Comparison of ENCODE assay signal across 8 cellular contexts in genomic region chr2:66432801-66433694, GRCh38. TPM values are rescaled to one million over a fixed set of nuclear protein-coding genes. Genes with fewer than 3 reads are reported as not detected.
DNase-seq lines count a peak whose midpoint lies in the region; ATAC-seq, FAIRE-seq and TF ChIP-seq lines count a peak whose summit lies in the region.

No MANE protein-coding gene starts in this region.

- in situ Hi-C loops in K562 (cut with MboI) = no loop called here

- TF ChIP-seq RAD21 in K562 (CRISPR knock-in tag; conservative IDR thresholded peaks at IDR 0.05 in 1 of 2, IDR thresholded peaks at IDR 0.05 in 1 of 2) = 0 out of 4 replicates have a peak, but pooled peaks of 1 of the 2 experiments have one; percentile 3

- ATAC-seq in K562 (peak; percentile 82), GM21423 (IDR thresholded peaks at IDR 0.05; ENCODE audit: unreplicated experiment) (no peak)

- no TSS peak for BruUV-seq in K562 (replicated peaks; lab: Mats Ljungman, UMichigan)

- peaks cover 4% of the 10 kb centered on the region; the same call in 2 of the 3 replicates for H3K36me3 ChIP-seq in K562 (ENCODE audit: control insufficient read depth, insufficient read depth, low read length)
- no peaks in the 10 kb centered on the region for H3K36me3 ChIP-seq in right atrium auricular region
- no peaks in the 10 kb centered on the region for H3K36me3 ChIP-seq in osteoblast (ENCODE audit: insufficient read depth, low read length)

- WGBS in K562 (ENCODE audit: insufficient coverage, low coverage, missing lambda C conversion rate) = 1% methylated on average over 50 of the region's 51 CpGs

- no peak for TF ChIP-seq CTCF in K562 (IDR thresholded peaks at IDR 0.05 in 2 of 3, conservative IDR thresholded peaks at IDR 0.05 in 1 of 3; ENCODE audit: insufficient read depth in 2 of 3, low read depth in 1 of 3, low read length in 3 of 3)
- TF ChIP-seq CTCF in right atrium auricular region (IDR thresholded peaks at IDR 0.05) = no peak
- TF ChIP-seq CTCF in osteoblast (IDR thresholded peaks at IDR 0.05; ENCODE audit: extremely low read depth, low read depth, low read length) = no peak

- H3K9me3 ChIP-seq in K562 (replicated peaks; ENCODE audit: control insufficient read depth, insufficient read depth, low read depth, low read length) = no peaks in the 10 kb centered on the region
- no peaks in the 10 kb centered on the region for H3K9me3 ChIP-seq in right atrium auricular region
- H3K9me3 ChIP-seq in osteoblast (ENCODE audit: low read depth, low read length) = no peaks in the 10 kb centered on the region

- no peak for TF ChIP-seq POLR2A in K562 (conservative IDR thresholded peaks at IDR 0.05)

- peak overlapping the region; percentile 50 for H3K4me3 ChIP-seq in K562
- peak overlapping the region; percentile 62 to 76 for H3K4me3 ChIP-seq in right atrium auricular region
- H3K4me3 ChIP-seq in osteoblast (ENCODE audit: insufficient read depth, low read length) = peak overlapping the region; percentile 86

- H3K27me3 ChIP-seq in K562 (ENCODE audit: control insufficient read depth in 2 of 2, insufficient read depth in 2 of 2, low read length in 2 of 2) (no peaks in the 10 kb centered on the region), right atrium auricular region (no peaks in the 10 kb centered on the region), osteoblast (ENCODE audit: insufficient read depth, low read length) (peaks cover 7% of the 10 kb centered on the region)

- peak overlapping the region; percentile 82 for H3K4me2 ChIP-seq in K562 (ENCODE audit: insufficient read depth, low read length)
- H3K4me2 ChIP-seq in osteoblast (ENCODE audit: insufficient read depth, low read length) = peak overlapping the region; percentile 100

- POLR2A ChIA-PET in K562 (lab: Yijun Ruan, JAX) = interaction anchor here (0.5 to 0.8 kb wide), 2 partner anchors 17 to 701 kb away, joined by 3 to 4 read pairs; no protein-coding TSS in a partner anchor

- H3K79me2 ChIP-seq in K562 (ENCODE audit: control insufficient read depth, insufficient read depth, low read length) (peaks cover 16% of the 10 kb centered on the region; the same call in 2 of the 3 replicates), osteoblast (ENCODE audit: insufficient read depth, low read length) (peaks cover 27% of the 10 kb centered on the region)

- H3K27ac ChIP-seq in K562 (ENCODE audit: extremely low read depth, low read depth, low read length) = no peak overlapping the region
- peak overlapping the region; percentile 89 to 94 for H3K27ac ChIP-seq in right atrium auricular region
- H3K27ac ChIP-seq in osteoblast (ENCODE audit: low read depth, low read length) = peak overlapping the region; percentile 86

- no peaks in the 10 kb centered on the region for H3K9me1 ChIP-seq in K562 (ENCODE audit: control insufficient read depth, insufficient read depth, low read length)

- DNase-seq in C1 segment of cervical spinal cord (lab: John Stamatoyannopoulos, UW) = peak in 13 of 14 donors; percentile 55 to 96 (median 87)
- DNase-seq in HT-29 (ENCODE audit: low spot score) = peak; percentile 85
- DNase-seq in NCI-H82 treated with DMSO at 0.1 percent for 48 hours (lab: John Stamatoyannopoulos, UW; ENCODE audit: unreplicated experiment) = peak; percentile 94
- DNase-seq in K562 (ENCODE audit: extremely low read depth in 1 of 4, low spot score in 3 of 4) = peak; percentile 87 to 92 (median 88)
- peak; percentile 92 for DNase-seq in right atrium auricular region (ENCODE audit: low spot score)
- DNase-seq in osteoblast (ENCODE audit: insufficient read length, low spot score, missing footprints) = peak; percentile 99
- DNase-seq in activated gamma-delta T cell treated with Interleukin-2 at 50 U/mL for 16 hours = no peak

- H3K9ac ChIP-seq in K562 (ENCODE audit: insufficient read depth in 1 of 2, low read depth in 2 of 2, low read length in 2 of 2) = peak overlapping the region; percentile 70 to 91

- CTCF ChIA-PET in K562 (lab: Yijun Ruan, JAX; ENCODE audit: low intra/inter-chr PET ratio) = interaction anchor here (0.8 kb wide), 1 partner anchor 145 kb away, joined by 3 read pairs; no protein-coding TSS in a partner anchor

- peak overlapping the region; percentile 96 for H2AFZ ChIP-seq in K562 (ENCODE audit: low read depth, low read length)
- peak overlapping the region; percentile 98 for H2AFZ ChIP-seq in osteoblast (ENCODE audit: low read length)

- TF ChIP-seq EP300 in K562 (IDR thresholded peaks at IDR 0.05; ENCODE audit: low read length) = no peak

- H4K20me1 ChIP-seq in K562 (replicated peaks; ENCODE audit: control insufficient read depth, insufficient read depth, low read length) (no peaks in the 10 kb centered on the region), osteoblast (ENCODE audit: insufficient read depth, low read length) (no peaks in the 10 kb centered on the region)

- intact Hi-C loops in K562 (cut with micrococcal nuclease) = loop anchor here (5.0 to 10.0 kb wide), 2 partner anchors 1042 to 1404 kb away; no protein-coding TSS in a partner anchor

- FAIRE-seq in K562 (lab: Jason Lieb, UNC) = peak; percentile 77

- peaks cover 0 to 28% of the 10 kb centered on the region in 2 experiments; a peak in 3 of 5 replicates for H3K4me1 ChIP-seq in K562 (replicated peaks in 1 of 2; ENCODE audit: control insufficient read depth in 2 of 2, insufficient read depth in 2 of 2, low read length in 2 of 2)
- peaks cover 0 to 13% of the 10 kb centered on the region in 2 donors for H3K4me1 ChIP-seq in right atrium auricular region
- H3K4me1 ChIP-seq in osteoblast (ENCODE audit: insufficient read depth, low read length) = peaks cover 11% of the 10 kb centered on the region

TF ChIP-seq in K562, 482 proteins besides CTCF, POLR2A, EP300 and RAD21 (continues in another document):
- TF ChIP-seq TCF7L2 (IDR thresholded peaks at IDR 0.05; ENCODE audit: low read depth, low read length) (peak; percentile 82), NR2C2 (CRISPR knock-in tag; IDR thresholded peaks at IDR 0.05) (no peak), NR2C2 (tag; IDR thresholded peaks at IDR 0.05) (0 out of 2 replicates have a peak, but pooled peaks have one; percentile 26), FOS (IDR thresholded peaks at IDR 0.05; ENCODE audit: extremely low read depth, insufficient read length) (peak; percentile 50), ATF7 (IDR thresholded peaks at IDR 0.05) (peak; percentile 95), UBTF (IDR thresholded peaks at IDR 0.05; ENCODE audit: borderline replicate concordance in 1 of 2, low read depth in 2 of 2, low read length in 2 of 2) (peak; percentile 15 to 69; a peak in 1 of 4 replicates), PHF21A (IDR thresholded peaks at IDR 0.05; ENCODE audit: borderline replicate concordance, low read depth) (peak; percentile 96; the same call in 1 of the 2 replicates), SMC3 (conservative IDR thresholded peaks at IDR 0.05; ENCODE audit: insufficient read depth, low read depth, low read length) (0 out of 2 replicates have a peak, but pooled peaks have one; percentile 14)

RNA-seq across cellular contexts. Expression of gene MEIS1, which starts 1.9 kb away (rescaled TPM):
- total RNA-seq in HT-29 (2014; rRNA removed; shearing (Covaris generic)) = 3.1 and 7.7 TPM in 2 replicates
- 13.6 and 52.6 TPM in 2 replicates for total RNA-seq in K562 (2011; cell fraction: chromatin; rRNA removed; ENCODE audit: low replicate concordance)
- 11.7 and 15.3 TPM in 2 replicates for total RNA-seq in K562 (2011; cell fraction: nucleolus; rRNA removed)
- total RNA-seq in K562 (2011; cell fraction: nucleoplasm; rRNA removed) = 23.2 and 31.9 TPM in 2 replicates
- total RNA-seq in K562 (2014; rRNA removed) = 5.6 and 7.1 TPM in 2 replicates
- total RNA-seq in K562 (2014; rRNA removed; fragmentation: Illumina TruSeq; extraction: Trizol) = 5.9 and 8.0 TPM in 2 replicates
- total RNA-seq in K562 (2015; rRNA removed; fragmentation: Illumina TruSeq; extraction: Trizol) = 7.1 and 7.5 TPM in 2 replicates
- total RNA-seq in K562 (2021) = 8.7 and 9.0 TPM in 2 replicates
- polyA plus RNA-seq in K562 (2011; rRNA removed) = 4.7 and 6.7 TPM in 2 replicates
- polyA plus RNA-seq in K562 (2011; cell fraction: cytosol; rRNA removed) = 3.0 and 4.7 TPM in 2 replicates
- 13.1 and 17.8 TPM in 2 replicates for polyA plus RNA-seq in K562 (2011; cell fraction: nucleus; rRNA removed)
- 4.0 and 4.8 TPM in 2 replicates for polyA plus RNA-seq in K562 (2012)
- 3.5 and 3.9 TPM in 2 replicates for polyA plus RNA-seq in K562 (2014; fragmentation: Illumina TruSeq; extraction: Trizol)
- polyA plus RNA-seq in K562 (2014; fragmentation: Nextera tagmentation; extraction: Ambion mirVana) = 1 to 10 TPM; 2.3 to 6.7 TPM
- 4.7 and 8.1 TPM in 2 replicates for polyA plus RNA-seq in K562 (2014; rRNA removed)
- 18.2 and 28.5 TPM in 2 replicates for polyA minus RNA-seq in K562 (2011; rRNA and poly(A)+ RNA removed)
- polyA minus RNA-seq in K562 (2011; cell fraction: cytosol; rRNA and poly(A)+ RNA removed) = 4.7 and 5.2 TPM in 2 replicates
- polyA minus RNA-seq in K562 (2011; cell fraction: nucleus; rRNA and poly(A)+ RNA removed) = 19.8 and 25.3 TPM in 2 replicates
- total RNA-seq in right atrium auricular region = 10 to 100 TPM; 13.6 to 16.7 TPM
- 11.9 and 15.9 TPM in 2 replicates for total RNA-seq in osteoblast
